23 cellular contexts compared by ENCODE assay signal in the genomic region with DNA sequence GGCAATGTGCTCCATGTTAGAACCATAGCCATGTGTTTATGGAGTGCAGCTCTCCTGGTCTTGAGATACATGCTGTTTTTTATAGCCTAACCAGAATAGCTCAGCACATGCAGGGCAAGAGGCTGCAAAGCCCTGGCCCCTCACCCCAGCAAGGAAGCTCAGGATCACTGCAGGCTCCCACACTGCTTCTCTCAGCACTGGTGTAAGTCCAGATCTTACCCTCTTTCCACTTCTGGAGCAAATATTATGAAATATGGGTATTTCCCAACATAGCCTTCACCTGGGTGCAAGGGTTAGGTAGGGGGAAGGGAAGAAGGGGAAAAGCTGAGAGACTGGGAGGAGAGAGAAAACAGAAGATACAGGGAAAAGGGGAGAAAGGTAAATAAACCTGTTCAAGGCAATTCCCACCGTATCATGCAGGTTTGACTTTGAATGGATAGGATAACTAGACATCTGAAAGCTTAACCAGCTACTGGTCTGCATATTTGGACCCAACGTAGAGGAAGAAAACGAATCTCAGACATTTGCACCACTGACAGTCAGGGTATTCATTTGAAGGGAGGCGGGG. TPM values are rescaled to one million over a fixed set of nuclear protein-coding genes. Genes with fewer than 3 reads are reported as not detected.
DNase-seq lines count a peak whose midpoint lies in the region; ATAC-seq and TF ChIP-seq lines count a peak whose summit lies in the region.
"Had no signal": no experiment of that assay in that cellular context is flagged by ENCODE, and none has a peak within 500 bp of the region (broad histone marks: within the 10 kb centered on the region; RNA-seq: fewer than 3 reads in every experiment).

No MANE protein-coding gene starts in this region.

- H3K9me3 Mint-ChIP-seq in glutamatergic neuron (ENCODE audit: unreplicated experiment), result peaks cover 4% of the 10 kb centered on the region
- H3K9me3 Mint-ChIP-seq: activated naive CD8-positive, alpha-beta T cell treated with anti-CD3 and anti-CD28 coated beads, Interleukin-2, amount 50 U/mL, for 24 hours; CD4-positive, CD25-positive, alpha-beta regulatory T cell; stimulated activated effector memory CD8-positive, alpha-beta T cell treated with anti-CD3 and anti-CD28 coated beads, Interleukin-12 subunit alpha, Interleukin-12 subunit beta, amount 100 ng/mL, for 72 hours had no signal

- TF ChIP-seq CTCF in right atrium auricular region (IDR thresholded peaks at IDR 0.05) (no peak), glutamatergic neuron (IDR thresholded peaks at IDR 0.05; ENCODE audit: partially characterized antibody, unreplicated experiment) (no peak)

- intact Hi-C loops in Right ventricle myocardium superior (cut with DNase I), result no loop called here

- H3K79me2 ChIP-seq in mesendoderm (ENCODE audit: control insufficient read depth, insufficient read depth, low read length), result no peaks in the 10 kb centered on the region

- H3K79me1 ChIP-seq in mesendoderm (ENCODE audit: low read length), result no peaks in the 10 kb centered on the region

- no peaks in the 10 kb centered on the region for H3K27me3 ChIP-seq in right atrium auricular region
- no peaks in the 10 kb centered on the region for H3K27me3 ChIP-seq in mesendoderm (ENCODE audit: insufficient read depth, low read length, poor library complexity)
- H3K27me3 ChIP-seq: breast epithelium, SJSA1 had no signal

- H2BK120ac ChIP-seq in mesendoderm (ENCODE audit: low read depth, low read length), result no peak overlapping the region

- no peaks in the 10 kb centered on the region for H3K36me3 Mint-ChIP-seq in glutamatergic neuron (ENCODE audit: unreplicated experiment)
- H3K36me3 Mint-ChIP-seq: CD4-positive, CD25-positive, alpha-beta regulatory T cell; stimulated activated effector memory CD8-positive, alpha-beta T cell treated with anti-CD3 and anti-CD28 coated beads, Interleukin-12 subunit alpha, Interleukin-12 subunit beta, amount 100 ng/mL, for 72 hours had no signal

- H2BK5ac ChIP-seq in mesendoderm (ENCODE audit: low read length), result no peak overlapping the region

- peak overlapping the region; percentile 64 for H3K18ac ChIP-seq in mesendoderm (ENCODE audit: low read length)

- peak overlapping the region; percentile 96 for H3K56ac ChIP-seq in mesendoderm (ENCODE audit: low read length)

- H2AK5ac ChIP-seq in mesendoderm (ENCODE audit: low read length), result no peak overlapping the region

- H3K4me1 ChIP-seq in right atrium auricular region (peaks cover 0 to 10% of the 10 kb centered on the region in 2 donors), mesendoderm (ENCODE audit: control insufficient read depth, low read depth, low read length) (peaks cover 28% of the 10 kb centered on the region)
- H3K4me1 ChIP-seq: breast epithelium, gastrocnemius medialis, prostate gland, SJSA1, transverse colon had no signal

- H3K4me3 Mint-ChIP-seq in glutamatergic neuron (ENCODE audit: unreplicated experiment), result peak overlapping the region; percentile 42
- H3K4me3 Mint-ChIP-seq: activated naive CD8-positive, alpha-beta T cell treated with anti-CD3 and anti-CD28 coated beads, Interleukin-2, amount 50 U/mL, for 24 hours; CD4-positive, CD25-positive, alpha-beta regulatory T cell; stimulated activated effector memory CD8-positive, alpha-beta T cell treated with anti-CD3 and anti-CD28 coated beads, Interleukin-12 subunit alpha, Interleukin-12 subunit beta, amount 100 ng/mL, for 72 hours had no signal

- DNase-seq in Right ventricle myocardium superior (no peak), right atrium auricular region (ENCODE audit: low spot score) (no peak), glutamatergic neuron (no peak), mesendoderm (peak; percentile 44), GF-D8 (lab: John Stamatoyannopoulos, UW) (no peak), NCI-H510A treated with DMSO at 0.1 percent for 48 hours (lab: John Stamatoyannopoulos, UW) (no peak)
- no peak for DNase-seq in stimulated activated CD4-positive, alpha-beta T cell treated with anti-CD3 and anti-CD28 coated beads, Interleukin-2, amount 100 ng/mL, for 48 hours
- DNase-seq: ACHN; activated naive CD8-positive, alpha-beta T cell treated with anti-CD3 and anti-CD28 coated beads, Interleukin-2, amount 50 U/mL, for 24 hours; CD4-positive, CD25-positive, alpha-beta regulatory T cell; dermis blood vessel endothelial cell; DMS79; erythroblast; gastrocnemius medialis; IMR-90; NCI-H187; transverse colon had no signal

- H3K4me1 Mint-ChIP-seq in glutamatergic neuron (ENCODE audit: low read depth, unreplicated experiment), result peaks cover 49% of the 10 kb centered on the region
- H3K4me1 Mint-ChIP-seq: activated naive CD8-positive, alpha-beta T cell treated with anti-CD3 and anti-CD28 coated beads, Interleukin-2, amount 50 U/mL, for 24 hours; CD4-positive, CD25-positive, alpha-beta regulatory T cell; stimulated activated effector memory CD8-positive, alpha-beta T cell treated with anti-CD3 and anti-CD28 coated beads, Interleukin-12 subunit alpha, Interleukin-12 subunit beta, amount 100 ng/mL, for 72 hours had no signal

- no peak overlapping the region for H3K4me3 ChIP-seq in right atrium auricular region
- H3K4me3 ChIP-seq in mesendoderm (ENCODE audit: low read length), result no peak overlapping the region
- H3K4me3 ChIP-seq: breast epithelium, gastrocnemius medialis, prostate gland, SJSA1, transverse colon had no signal

- H3K4ac ChIP-seq in mesendoderm (ENCODE audit: low read depth, low read length), result no peak overlapping the region

- H4K8ac ChIP-seq in mesendoderm (ENCODE audit: low read depth, low read length), result no peak overlapping the region

- H3K9me3 ChIP-seq in right atrium auricular region, result no peaks in the 10 kb centered on the region
- H3K9me3 ChIP-seq: breast epithelium, gastrocnemius medialis, prostate gland, SJSA1, transverse colon had no signal

- H3K9ac ChIP-seq in mesendoderm (ENCODE audit: low read length), result peak overlapping the region; percentile 1

- ATAC-seq in Right ventricle myocardium superior (ENCODE audit: poor library complexity), result peak; percentile 42
- no peak for ATAC-seq in GM21576 (IDR thresholded peaks at IDR 0.05; ENCODE audit: unreplicated experiment)
- ATAC-seq: activated CD4-positive, CD25-positive, alpha-beta regulatory T cell treated with anti-CD3 and anti-CD28 coated beads, Interleukin-2, amount 50 U/mL, for 24 hours; activated naive CD8-positive, alpha-beta T cell treated with anti-CD3 and anti-CD28 coated beads, Interleukin-2, amount 50 U/mL, for 24 hours; gastrocnemius medialis; stimulated activated effector memory CD8-positive, alpha-beta T cell treated with anti-CD3 and anti-CD28 coated beads, Interleukin-12 subunit alpha, Interleukin-12 subunit beta, amount 100 ng/mL, for 72 hours had no signal

- no peak overlapping the region for H3K27ac ChIP-seq in right atrium auricular region
- no peak overlapping the region for H3K27ac ChIP-seq in mesendoderm (ENCODE audit: low read depth, low read length)
- H3K27ac ChIP-seq: breast epithelium, gastrocnemius medialis, prostate gland, SJSA1, transverse colon had no signal

- H3K36me3 ChIP-seq in right atrium auricular region, result no peaks in the 10 kb centered on the region
- no peaks in the 10 kb centered on the region for H3K36me3 ChIP-seq in mesendoderm (ENCODE audit: control insufficient read depth, insufficient read depth, low read length)
- H3K36me3 ChIP-seq: breast epithelium, gastrocnemius medialis, prostate gland, SJSA1, transverse colon had no signal

- H2BK15ac ChIP-seq in mesendoderm (replicated peaks; ENCODE audit: low read depth), result peak overlapping the region; percentile 1

- H3K23ac ChIP-seq in mesendoderm (ENCODE audit: low read length), result no peak overlapping the region

- H4K5ac ChIP-seq in mesendoderm (ENCODE audit: low read length), result no peak overlapping the region

- H3K27me3 Mint-ChIP-seq in glutamatergic neuron (ENCODE audit: unreplicated experiment), result peaks cover 13% of the 10 kb centered on the region

- H3K27ac Mint-ChIP-seq in glutamatergic neuron (ENCODE audit: unreplicated experiment), result no peak overlapping the region
- H3K27ac Mint-ChIP-seq: activated naive CD8-positive, alpha-beta T cell treated with anti-CD3 and anti-CD28 coated beads, Interleukin-2, amount 50 U/mL, for 24 hours; CD4-positive, CD25-positive, alpha-beta regulatory T cell; stimulated activated effector memory CD8-positive, alpha-beta T cell treated with anti-CD3 and anti-CD28 coated beads, Interleukin-12 subunit alpha, Interleukin-12 subunit beta, amount 100 ng/mL, for 72 hours had no signal

- no CpG with 5 or more reads among the region's 4 CpGs for WGBS in mesendoderm (ENCODE audit: extremely low coverage, insufficient coverage, low lambda C conversion rate)

- no peak overlapping the region for H3K4me2 ChIP-seq in mesendoderm (ENCODE audit: low read length)

RNA-seq across cellular contexts. Expression of a gene that starts 19.7 kb away (rescaled TPM):
- total RNA-seq in Right ventricle myocardium superior (3.3 TPM), right atrium auricular region (1 to 10 TPM; 2.1 to 2.6 TPM), glutamatergic neuron (ENCODE audit: unreplicated experiment) (1.3 TPM)
- 1.6 TPM for polyA plus RNA-seq in mesendoderm (2013, experiment 1 of 2)
- 1.7 TPM for polyA plus RNA-seq in mesendoderm (2013, experiment 2 of 2)
- polyA plus RNA-seq: CD4-positive, CD25-positive, alpha-beta regulatory T cell had no signal

RNA-seq across cellular contexts. Expression of a gene that starts 28.2 kb away (rescaled TPM):
- total RNA-seq in Right ventricle myocardium superior (22.9 TPM), right atrium auricular region (10 to 100 TPM; 18.8 to 27.2 TPM), glutamatergic neuron (ENCODE audit: unreplicated experiment) (50.9 TPM)
- polyA plus RNA-seq in mesendoderm (2013, experiment 1 of 2), result 37.4 TPM
- polyA plus RNA-seq in mesendoderm (2013, experiment 2 of 2), result 40.3 TPM
